ENCODE assay signal across 1 cellular context in genomic region chr16:48381201-48381600, GRCh38.
TF ChIP-seq lines count a peak whose summit lies in the region.

No MANE protein-coding gene starts in this region.

TF ChIP-seq in WTC11, 78 proteins besides CTCF, POLR2A, EP300 and RAD21 (continued from another document):
- TF ChIP-seq E2F1 (CRISPR knock-in tag; IDR thresholded peaks at IDR 0.05) = no peak
- no peak for TF ChIP-seq RELA (CRISPR knock-in tag; IDR thresholded peaks at IDR 0.05; ENCODE audit: borderline replicate concordance)
- no peak for TF ChIP-seq IRF1 (CRISPR knock-in tag; IDR thresholded peaks at IDR 0.05)
- TF ChIP-seq ETV6 (CRISPR knock-in tag; IDR thresholded peaks at IDR 0.05) = no peak
- no peak for TF ChIP-seq ZNF671 (CRISPR knock-in tag; IDR thresholded peaks at IDR 0.05)
